In genomic region chr7:11951909-11952308, GRCh38 we compare ENCODE assay signal across 14 cellular contexts.
"Had no signal": no experiment of that assay in that cellular context is flagged by ENCODE, and none has a peak within 500 bp of the region (broad histone marks: within the 10 kb centered on the region; RNA-seq: fewer than 3 reads in every experiment).

No MANE protein-coding gene starts in this region.

- H3K4me3 ChIP-seq: gastroesophageal sphincter, pancreas, stomach, uterus had no signal

- H3K4me3 Mint-ChIP-seq: activated B cell treated with CpG ODN at 0.5 μM for 24 hours; activated T-cell treated with anti-CD3 and anti-CD28 coated beads, Interleukin-2, amount 50 U/mL, for 72 hours; central memory CD8-positive, alpha-beta T cell; effector memory CD8-positive, alpha-beta T cell; neural crest cell; T-helper 1 cell treated with Interleukin-12 subunit alpha and Interleukin-12 subunit beta and Interleukin-4 antibody, amounts not matched to agents 30 μg/mL and 1 μg/mL, for 36 hours had no signal

- ATAC-seq: effector memory CD8-positive, alpha-beta T cell; gastroesophageal sphincter; left ventricle myocardium superior; pancreas had no signal

- H3K27me3 Mint-ChIP-seq: activated B cell treated with CpG ODN at 0.5 μM for 24 hours; central memory CD8-positive, alpha-beta T cell; effector memory CD8-positive, alpha-beta T cell had no signal

- FAIRE-seq: kidney, pancreas had no signal

- H3K27ac Mint-ChIP-seq: activated B cell treated with CpG ODN at 0.5 μM for 24 hours; activated T-cell treated with anti-CD3 and anti-CD28 coated beads, Interleukin-2, amount 50 U/mL, for 72 hours; effector memory CD8-positive, alpha-beta T cell; T-helper 1 cell treated with Interleukin-12 subunit alpha and Interleukin-12 subunit beta and Interleukin-4 antibody, amounts not matched to agents 30 μg/mL and 1 μg/mL, for 36 hours had no signal

- DNase-seq: activated B cell treated with CpG ODN at 0.5 μM for 24 hours; activated T-cell treated with anti-CD3 and anti-CD28 coated beads, Interleukin-2, amount 50 U/mL, for 72 hours; effector memory CD8-positive, alpha-beta T cell; kidney; left ventricle myocardium superior; pancreas; retina; stimulated activated CD4-positive, alpha-beta T cell treated with anti-CD3 and anti-CD28 coated beads, Interleukin-4, amount 100 ng/mL, for 4 hours; stomach; uterus had no signal

- H3K4me1 Mint-ChIP-seq: activated B cell treated with CpG ODN at 0.5 μM for 24 hours; central memory CD8-positive, alpha-beta T cell; neural crest cell had no signal

- H3K9me3 Mint-ChIP-seq: central memory CD8-positive, alpha-beta T cell; T-helper 1 cell treated with Interleukin-12 subunit alpha and Interleukin-12 subunit beta and Interleukin-4 antibody, amounts not matched to agents 30 μg/mL and 1 μg/mL, for 36 hours had no signal
